ENCODE assay signal across 11 cellular contexts in genomic region chr22:38172016-38172431, GRCh38. TPM values are rescaled to one million over a fixed set of nuclear protein-coding genes. Genes with fewer than 3 reads are reported as not detected.
DNase-seq lines count a peak whose midpoint lies in the region; ATAC-seq and TF ChIP-seq lines count a peak whose summit lies in the region.
"Had no signal": no experiment of that assay in that cellular context is flagged by ENCODE, and none has a peak within 500 bp of the region (broad histone marks: within the 10 kb centered on the region; RNA-seq: fewer than 3 reads in every experiment).

No MANE protein-coding gene starts in this region.

- H3K9me3 ChIP-seq in sigmoid colon = no peaks in the 10 kb centered on the region

- peaks cover 0 to 24% (median 8%) of the 10 kb centered on the region in 4 donors for H3K4me1 ChIP-seq in sigmoid colon

- no peaks in the 10 kb centered on the region for H3K36me3 ChIP-seq in sigmoid colon

- H3K27me3 ChIP-seq in sigmoid colon = no peaks in the 10 kb centered on the region

- TF ChIP-seq CTCF in sigmoid colon (IDR thresholded peaks at IDR 0.05) = no peak

- DNase-seq in Daoy (ENCODE audit: low read depth) = peak; percentile 56
- DNase-seq in SHP77 (lab: John Stamatoyannopoulos, UW) = peak; percentile 58 to 74
- DNase-seq in erythroblast (lab: John Stamatoyannopoulos, UW) = no peak
- DNase-seq in sigmoid colon = peak; percentile 58
- no peak for DNase-seq in NCI-H2081 (lab: John Stamatoyannopoulos, UW)
- DNase-seq in NCI-H1092 treated with DMSO at 0.1 percent for 48 hours (lab: John Stamatoyannopoulos, UW) = no peak
- no peak for DNase-seq in occipital lobe (lab: John Stamatoyannopoulos, UW)
- DNase-seq: activated CD4-positive, alpha-beta T cell treated with anti-CD3 and anti-CD28 coated beads, Interleukin-2, amount 50 U/mL, for 48 hours; amniotic stem cell had no signal

- TF ChIP-seq EP300 in sigmoid colon (IDR thresholded peaks at IDR 0.05) = no peak

- intact Hi-C loops in sigmoid colon (cut with DNase I) = no loop called here

- peak overlapping the region in 1 of 4 donors; percentile 34 for H3K27ac ChIP-seq in sigmoid colon

- 74 to 77% methylated on average over 6 of the region's 6 CpGs for WGBS in sigmoid colon, 2 donors

- ATAC-seq in GM21515 (IDR thresholded peaks at IDR 0.05; ENCODE audit: unreplicated experiment) = no peak
- ATAC-seq: SK-N-SH treated with all-trans-retinoic acid at 6 μM for 48 hours had no signal

- no peak overlapping the region for H3K4me3 ChIP-seq in sigmoid colon

- TF ChIP-seq POLR2A in erythroblast (IDR thresholded peaks at IDR 0.05; ENCODE audit: low read length) = peak; percentile 21
- no peak for TF ChIP-seq POLR2A in sigmoid colon (IDR thresholded peaks at IDR 0.05)

RNA-seq across cellular contexts. Expression of gene PLA2G6, which starts 9.6 kb away (rescaled TPM):
- total RNA-seq in Daoy (2014; rRNA removed; shearing (Covaris generic)) = 2.8 and 3.9 TPM in 2 replicates
- total RNA-seq in sigmoid colon (10 to 100 TPM; 10.7 to 36.2 (median 26.5) TPM), occipital lobe (15.8 TPM)
- 10 to 100 TPM in 1 of 3 donors, 1 to 10 TPM in 2; 6.6 to 21.1 (median 8.6) TPM for polyA plus RNA-seq in sigmoid colon

RNA-seq across cellular contexts. Expression of gene MAFF, which starts 29.8 kb away (rescaled TPM):
- total RNA-seq in Daoy (2014; rRNA removed; shearing (Covaris generic)) = 42.0 and 54.1 TPM in 2 replicates
- total RNA-seq in sigmoid colon = 100 to 1,000 TPM in 1 of 4 donors, 10 to 100 TPM in 3; 15.3 to 104 (median 26.1) TPM
- polyA plus RNA-seq in sigmoid colon = 10 to 100 TPM; 18.5 to 41.4 (median 35.4) TPM
- 3.1 TPM for total RNA-seq in occipital lobe

Comparison
In these comparisons a context has a peak if more than half of its experiments do, and no peak if none do; other contexts are left out.
1. DNase-seq: peak in Daoy (single experiment), SHP77 (2 of 2) and sigmoid colon (single experiment); none in erythroblast (0 of 2), NCI-H2081 (0 of 2), NCI-H1092 treated with DMSO at 0.1 percent for 48 hours (single experiment) and occipital lobe (single experiment).